14 cellular contexts compared by ENCODE assay signal in genomic region chr6:56096946-56097345, GRCh38.
DNase-seq lines count a peak whose midpoint lies in the region; ATAC-seq and TF ChIP-seq lines count a peak whose summit lies in the region.
"Had no signal": no experiment of that assay in that cellular context is flagged by ENCODE, and none has a peak within 500 bp of the region (broad histone marks: within the 10 kb centered on the region; RNA-seq: fewer than 3 reads in every experiment).

No MANE protein-coding gene starts in this region.

- H3K36me3 Mint-ChIP-seq in H9 (ENCODE audit: insufficient read depth in 1 of 3, low read depth in 3 of 3): peaks cover 0 to 8% (median 6%) of the 10 kb centered on the region in 3 experiments; a peak in 4 of 7 replicates
- no peaks in the 10 kb centered on the region for H3K36me3 Mint-ChIP-seq in immature natural killer cell
- H3K36me3 Mint-ChIP-seq: CD8-positive, alpha-beta memory T cell had no signal

- H3K4me2 ChIP-seq in H9 (ENCODE audit: insufficient read depth, insufficient read length, low read length): no peak overlapping the region
- H3K4me2 ChIP-seq: PC-9 had no signal

- H3K9me3 Mint-ChIP-seq in H9: peaks cover 5% of the 10 kb centered on the region in 2 experiments; a peak in 4 of 5 replicates
- peaks cover 3 to 37% (median 8%) of the 10 kb centered on the region in 6 donors for H3K9me3 Mint-ChIP-seq in immature natural killer cell

- H3K4me3 Mint-ChIP-seq in H9 (no peak overlapping the region; a peak in 1 of 5 replicates), immature natural killer cell (no peak overlapping the region)
- H3K4me3 Mint-ChIP-seq: CD8-positive, alpha-beta memory T cell had no signal

- no peak overlapping the region for H3K9ac ChIP-seq in H9 (ENCODE audit: extremely low read depth, insufficient read length, low read length)

- H3K4me1 ChIP-seq in A673 (ENCODE audit: insufficient read depth, low read length, poor library complexity, severe bottlenecking): peaks cover 34% of the 10 kb centered on the region
- no peaks in the 10 kb centered on the region for H3K4me1 ChIP-seq in H9 (ENCODE audit: insufficient read depth, low read length)
- H3K4me1 ChIP-seq in Panc1 (ENCODE audit: control insufficient read depth, insufficient read depth, low read length): peaks cover 11% of the 10 kb centered on the region; the same call in 1 of the 2 replicates
- H3K4me1 ChIP-seq in transverse colon: no peaks in the 10 kb centered on the region

- no TSS peak for BruUV-seq in A673 (replicated peaks; lab: Mats Ljungman, UMichigan)
- BruUV-seq in Panc1 (replicated peaks; lab: Mats Ljungman, UMichigan): no TSS peak

- no peak overlapping the region for H2BK15ac ChIP-seq in H9 (ENCODE audit: low read depth, low read length)

- CTCF ChIA-PET in A673 (lab: Charles Lee) (no interaction called here), Panc1 (lab: Charles Lee) (no interaction called here)

- no peaks in the 10 kb centered on the region for H3K27me3 ChIP-seq in A673 (replicated peaks; ENCODE audit: insufficient read depth, low read depth, low read length, poor library complexity)
- H3K27me3 ChIP-seq in H9 (ENCODE audit: insufficient read depth, low read length): no peaks in the 10 kb centered on the region
- no peaks in the 10 kb centered on the region for H3K27me3 ChIP-seq in Panc1 (ENCODE audit: control insufficient read depth, insufficient read depth, low read length)
- H3K27me3 ChIP-seq in transverse colon: no peaks in the 10 kb centered on the region

- no peak for TF ChIP-seq POLR2A in transverse colon (IDR thresholded peaks at IDR 0.05)

- no peak overlapping the region for H3K14ac ChIP-seq in H9 (ENCODE audit: insufficient read depth, low read length)

- TF ChIP-seq CTCF in A673 (conservative IDR thresholded peaks at IDR 0.05; ENCODE audit: low read depth, low read length) (no peak), H9 (conservative IDR thresholded peaks at IDR 0.05) (no peak), Panc1 (IDR thresholded peaks at IDR 0.05) (no peak), transverse colon (IDR thresholded peaks at IDR 0.05) (no peak)

- H3K27ac ChIP-seq in A673 (ENCODE audit: low read depth, low read length, poor library complexity, severe bottlenecking) (peak overlapping the region; percentile 44), H9 (ENCODE audit: insufficient read length, low read depth, low read length) (peak overlapping the region; percentile 34), Panc1 (ENCODE audit: low read length) (peak overlapping the region; percentile 70; the same call in 1 of the 2 replicates), transverse colon (no peak overlapping the region)
- H3K27ac ChIP-seq: PC-9 had no signal

- TF ChIP-seq EP300 in transverse colon (IDR thresholded peaks at IDR 0.05; ENCODE audit: low read depth): no peak

- no peak overlapping the region for H3K23ac ChIP-seq in H9 (ENCODE audit: insufficient read length, low read depth, low read length)

- H2BK5ac ChIP-seq in H9 (ENCODE audit: insufficient read length, low read length): no peak overlapping the region

- H4K5ac ChIP-seq in H9 (ENCODE audit: insufficient read length, low read depth, low read length): no peak overlapping the region

- no peaks in the 10 kb centered on the region for H3K23me2 ChIP-seq in H9 (ENCODE audit: insufficient read length, low read depth, low read length, poor library complexity, severe bottlenecking)

- no peak overlapping the region for H3K56ac ChIP-seq in H9 (ENCODE audit: insufficient read length, low read depth, low read length)

- no peak for ATAC-seq in Panc1
- ATAC-seq: SK-N-SH treated with all-trans-retinoic acid at 6 μM for 48 hours had no signal

- DNase-seq in A673 (ENCODE audit: low spot score) (peak; percentile 79), H9 (no peak), Panc1 (ENCODE audit: low read depth, low spot score) (no peak), fibroblast of gingiva (ENCODE audit: low read depth) (peak; percentile 68), immature natural killer cell (no peak), transverse colon (no peak), pons (ENCODE audit: low spot score) (no peak), islet precursor cell (no peak)
- DNase-seq: CD8-positive, alpha-beta memory T cell; NCI-H1694 treated with DMSO at 0.1 percent for 48 hours; NCI-H510A; NK-92 treated with Interleukin-12 subunit alpha and Interleukin-12 subunit beta, amount 100 ng/mL, for 24 hours; PC-9 had no signal

- H3K4ac ChIP-seq in H9 (ENCODE audit: low read depth, low read length): no peak overlapping the region

- H3K27ac Mint-ChIP-seq in H9: peak overlapping the region in 1 of 3 experiments; percentile 34; a peak in 1 of 7 replicates
- H3K27ac Mint-ChIP-seq in immature natural killer cell: no peak overlapping the region
- H3K27ac Mint-ChIP-seq: CD8-positive, alpha-beta memory T cell had no signal

- in situ Hi-C loops in Panc1 (cut with HindIII; ENCODE audit: low pct_unique_long_range_greater_than_20kb, low sequenced_read_pairs): no loop called here
- in situ Hi-C loops in transverse colon (cut with MboI; ENCODE audit: low pct_ligation_motif_present in 1 of 4, low pct_unique_long_range_greater_than_20kb in 1 of 4, low sequenced_read_pairs in 3 of 4): no loop called here

- no peaks in the 10 kb centered on the region for H4K20me1 ChIP-seq in H9 (ENCODE audit: control insufficient read depth, insufficient read depth, insufficient read length)

- H3K9me3 ChIP-seq in A673 (ENCODE audit: low read depth, low read length, poor library complexity, severe bottlenecking): peaks cover 18% of the 10 kb centered on the region
- no peaks in the 10 kb centered on the region for H3K9me3 ChIP-seq in H9 (ENCODE audit: control insufficient read depth, low read depth, low read length)
- peaks cover 18% of the 10 kb centered on the region for H3K9me3 ChIP-seq in Panc1 (ENCODE audit: control insufficient read depth, insufficient read depth, low read depth, low read length)
- no peaks in the 10 kb centered on the region for H3K9me3 ChIP-seq in transverse colon

- H3K79me1 ChIP-seq in H9 (ENCODE audit: insufficient read depth, low read depth, low read length, poor library complexity, severe bottlenecking): no peaks in the 10 kb centered on the region

- no peak overlapping the region for H3T11ph ChIP-seq in H9 (ENCODE audit: low read length)

- H4K8ac ChIP-seq in H9 (replicated peaks; ENCODE audit: insufficient read length, low read depth, low read length): no peak overlapping the region

- POLR2A ChIA-PET in A673 (lab: Charles Lee; ENCODE audit: low non-redundant PET): no interaction called here
- POLR2A ChIA-PET in Panc1 (lab: Charles Lee): no interaction called here

- no peak overlapping the region for H3K4me3 ChIP-seq in A673 (ENCODE audit: low read depth, low read length, poor library complexity, severe bottlenecking)
- no peak overlapping the region for H3K4me3 ChIP-seq in Panc1 (ENCODE audit: low read depth in 2 of 2, low read length in 2 of 2)
- H3K4me3 ChIP-seq in transverse colon: no peak overlapping the region
- H3K4me3 ChIP-seq: PC-9 had no signal

- H3K27me3 Mint-ChIP-seq in H9 (ENCODE audit: low read depth) (no peaks in the 10 kb centered on the region), immature natural killer cell (ENCODE audit: low read depth in 3 of 3) (peaks cover 0 to 2% (median 0%) of the 10 kb centered on the region in 3 donors)
- H3K27me3 Mint-ChIP-seq: CD8-positive, alpha-beta memory T cell had no signal

- H2BK20ac ChIP-seq in H9 (ENCODE audit: low read depth, low read length, poor library complexity, severe bottlenecking): no peak overlapping the region

- H4K91ac ChIP-seq in H9 (ENCODE audit: insufficient read length, low read depth, low read length): no peak overlapping the region

- peaks cover 20% of the 10 kb centered on the region for H3K36me3 ChIP-seq in A673 (ENCODE audit: insufficient read depth, low read length, poor library complexity, severe bottlenecking)
- no peaks in the 10 kb centered on the region for H3K36me3 ChIP-seq in Panc1 (ENCODE audit: control insufficient read depth, insufficient read depth, low read length)
- no peaks in the 10 kb centered on the region for H3K36me3 ChIP-seq in transverse colon

- no peak overlapping the region for H2AK5ac ChIP-seq in H9 (ENCODE audit: insufficient read length, low read length)

- intact Hi-C loops in A673 (cut with micrococcal nuclease; ENCODE audit: unreplicated experiment): loop anchor here (5.0 kb wide), 1 partner anchor 160 kb away; no protein-coding TSS in a partner anchor
- intact Hi-C loops in Panc1 (cut with micrococcal nuclease; ENCODE audit: unreplicated experiment): loop anchor here (10.0 kb wide), 1 partner anchor 112 kb away; no protein-coding TSS in a partner anchor
- intact Hi-C loops in transverse colon (cut with DNase I; ENCODE audit: low total_unique reads): no loop called here

- H2BK12ac ChIP-seq in H9 (ENCODE audit: insufficient read length, low read depth, low read length): no peak overlapping the region

- H3K4me1 Mint-ChIP-seq in H9 (peaks cover 0 to 3% of the 10 kb centered on the region in 2 experiments; a peak in 2 of 4 replicates), immature natural killer cell (no peaks in the 10 kb centered on the region)
- H3K4me1 Mint-ChIP-seq: CD8-positive, alpha-beta memory T cell had no signal

- H2BK120ac ChIP-seq in H9 (ENCODE audit: low read depth, low read length, poor library complexity, severe bottlenecking): no peak overlapping the region

- no peak overlapping the region for H3K18ac ChIP-seq in H9 (ENCODE audit: insufficient read length, low read depth, low read length)

- H2AFZ ChIP-seq in H9 (ENCODE audit: low read length): no peak overlapping the region
- H2AFZ ChIP-seq: PC-9 had no signal

- H3K79me2 ChIP-seq in H9 (ENCODE audit: insufficient read depth, low read length): no peaks in the 10 kb centered on the region

- no CpG with 5 or more reads among the region's 2 CpGs for WGBS in H9 (ENCODE audit: extremely low coverage, insufficient read length, low lambda C conversion rate)
- WGBS in transverse colon (ENCODE audit: low coverage in 1 of 2), 2 donors: 71 to 73% methylated on average over 2 of the region's 2 CpGs

Comparison
In these comparisons a context has a peak if more than half of its experiments do, and no peak if none do; other contexts are left out.
1. DNase-seq: peak in A673 (single experiment) and fibroblast of gingiva (single experiment); none in H9 (single experiment), Panc1 (single experiment), immature natural killer cell (0 of 3), transverse colon (single experiment), pons (single experiment) and islet precursor cell (single experiment).
2. H3K27ac ChIP-seq: peak in A673 (single experiment), H9 (single experiment) and Panc1 (single experiment); none in transverse colon (0 of 4).